In genomic region chr7:155069992-155070827, GRCh38 we compare ENCODE assay signal across 1 cellular context.
A peak's percentile ranks its signal among the peaks of the same experiment; 100 is the strongest.
TF ChIP-seq lines count a peak whose summit lies in the region.

Gene HTR5A (plus strand): TSS chr7:155070324. CDS start chr7:155070900, 576 bp downstream.

TF ChIP-seq in A549, 52 proteins besides CTCF, POLR2A, EP300 and RAD21 (continued from another document):
- TF ChIP-seq HDAC2 (IDR thresholded peaks at IDR 0.05) (no peak), KDM5A (IDR thresholded peaks at IDR 0.05) (no peak), ZC3H11A (IDR thresholded peaks at IDR 0.05) (no peak), ESRRA (IDR thresholded peaks at IDR 0.05; ENCODE audit: borderline replicate concordance, low read length) (no peak), NR3C1 (IDR thresholded peaks at IDR 0.05) (no peak), REST (IDR thresholded peaks at IDR 0.05) (peak; percentile 100), HES2 (IDR thresholded peaks at IDR 0.05) (no peak), HEYL (CRISPR knock-in tag; IDR thresholded peaks at IDR 0.05) (peak; percentile 93), HOXA7 (CRISPR knock-in tag; IDR thresholded peaks at IDR 0.05) (no peak), SMC3 (IDR thresholded peaks at IDR 0.05) (no peak), FOXS1 (CRISPR knock-in tag; IDR thresholded peaks at IDR 0.05) (peak; percentile 97), EHF (CRISPR knock-in tag; IDR thresholded peaks at IDR 0.05) (peak; percentile 99), ZSCAN20 (CRISPR knock-in tag; IDR thresholded peaks at IDR 0.05) (peak; percentile 99), CHD2 (IDR thresholded peaks at IDR 0.05; ENCODE audit: low read length, partially characterized antibody) (no peak), PBX3 (IDR thresholded peaks at IDR 0.05) (no peak), ELK1 (IDR thresholded peaks at IDR 0.05; ENCODE audit: low read depth, low read length) (no peak), GATA3 (IDR thresholded peaks at IDR 0.05; ENCODE audit: borderline replicate concordance) (0 out of 2 replicates have a peak, but pooled peaks have one; percentile 31), MAZ (IDR thresholded peaks at IDR 0.05; ENCODE audit: borderline replicate concordance, low read depth, low read length) (peak; percentile 85; the same call in 1 of the 2 replicates), HOXB5 (CRISPR knock-in tag; IDR thresholded peaks at IDR 0.05) (peak; percentile 99), MAX (IDR thresholded peaks at IDR 0.05) (peak; percentile 83), ZNF302 (CRISPR knock-in tag; IDR thresholded peaks at IDR 0.05) (peak; percentile 87), PHF8 (IDR thresholded peaks at IDR 0.05; ENCODE audit: borderline replicate concordance, low read depth) (no peak), E2F6 (IDR thresholded peaks at IDR 0.05; ENCODE audit: borderline replicate concordance, low read depth) (no peak), RARB (CRISPR knock-in tag; IDR thresholded peaks at IDR 0.05) (no peak), NPAS2 (CRISPR knock-in tag; IDR thresholded peaks at IDR 0.05; ENCODE audit: borderline replicate concordance) (peak; percentile 69; the same call in 1 of the 2 replicates), BCL3 (IDR thresholded peaks at IDR 0.05) (no peak), FOSB (CRISPR knock-in tag; IDR thresholded peaks at IDR 0.05) (peak; percentile 79; the same call in 1 of the 2 replicates), SREBF2 (IDR thresholded peaks at IDR 0.05) (no peak), HMGXB4 (CRISPR knock-in tag; IDR thresholded peaks at IDR 0.05; ENCODE audit: borderline replicate concordance) (0 out of 2 replicates have a peak, but pooled peaks have one; percentile 34), HOXB13 (CRISPR knock-in tag; IDR thresholded peaks at IDR 0.05; ENCODE audit: low read depth) (peak; percentile 98), JUNB (IDR thresholded peaks at IDR 0.05) (no peak), RFX5 (IDR thresholded peaks at IDR 0.05) (no peak), EHMT2 (IDR thresholded peaks at IDR 0.05; ENCODE audit: low read depth) (peak; percentile 100)
